In the genomic region with DNA sequence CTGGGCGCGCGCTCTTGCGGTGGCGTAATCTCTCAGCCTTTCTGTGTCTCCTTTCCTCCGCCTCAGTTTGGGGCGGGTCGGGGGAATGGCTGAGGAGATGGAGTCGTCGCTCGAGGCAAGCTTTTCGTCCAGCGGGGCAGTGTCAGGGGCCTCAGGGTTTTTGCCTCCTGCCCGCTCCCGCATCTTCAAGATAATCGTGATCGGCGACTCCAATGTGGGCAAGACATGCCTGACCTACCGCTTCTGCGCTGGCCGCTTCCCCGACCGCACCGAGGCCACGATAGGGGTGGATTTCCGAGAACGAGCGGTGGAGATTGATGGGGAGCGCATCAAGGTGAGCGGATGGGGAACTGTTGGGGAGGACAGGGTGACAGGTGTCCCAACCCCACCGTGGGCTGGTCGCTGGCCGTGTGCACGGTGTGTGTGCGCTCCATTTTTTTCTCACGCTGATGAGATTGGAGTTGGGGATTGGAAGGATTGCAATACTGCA, we compare ENCODE assay signal across 8 cellular contexts. TPM values are rescaled to one million over a fixed set of nuclear protein-coding genes. Genes with fewer than 3 reads are reported as not detected.
DNase-seq lines count a peak whose midpoint lies in the region; ATAC-seq, FAIRE-seq and TF ChIP-seq lines count a peak whose summit lies in the region.

A gene (plus strand): TSS at position 11 of the 490 bp plus-strand sequence. CDS start 75 bp downstream, at position 86.

- intact Hi-C loops in pancreas (cut with DNase I) = no loop called here

- H2AFZ ChIP-seq in ACC112 (ENCODE audit: low read length, unreplicated experiment) = peak within 1 kb of the TSS; percentile 99

- H3K9me3 ChIP-seq in WERI-Rb-1 (ENCODE audit: severe bottlenecking) (peaks cover 2% of the 10 kb centered on the region), pancreas (no peaks in the 10 kb centered on the region)

- H3K4me3 ChIP-seq in ACC112 (ENCODE audit: low read depth, low read length) (peak within 1 kb of the TSS; percentile 99), WERI-Rb-1 (ENCODE audit: low read depth, low read length) (peak within 1 kb of the TSS; percentile 97), foreskin fibroblast (ENCODE audit: low read depth in 1 of 2, low read length in 2 of 2) (peak within 1 kb of the TSS; percentile 98 to 99), pancreas (peak within 1 kb of the TSS; percentile 67 to 88 (median 80))

- 0 to 1% methylated on average over 36 of the region's 36 CpGs for WGBS in pancreas, 2 donors

- no peak for DNase-seq in WERI-Rb-1
- peak in 1 of 2 donors; percentile 88 for DNase-seq in foreskin fibroblast
- peak in 1 of 6 donors; percentile 53 for DNase-seq in pancreas
- no peak for DNase-seq in NCI-H2107 (lab: John Stamatoyannopoulos, UW)
- DNase-seq in GOT3 (lab: John Stamatoyannopoulos, UW) = no peak

- H3K4me1 ChIP-seq in ACC112 (ENCODE audit: control insufficient read depth, insufficient read depth, low read length, unreplicated experiment) (peaks cover 32% of the 10 kb centered on the region), pancreas (peaks cover 5 to 28% (median 26%) of the 10 kb centered on the region in 3 donors)

- H3K27ac ChIP-seq in ACC112 (ENCODE audit: low read depth, low read length) (peak within 1 kb of the TSS; percentile 72), WERI-Rb-1 (peak within 1 kb of the TSS; percentile 96), pancreas (peak within 1 kb of the TSS; percentile 93 to 99 (median 98))

- TF ChIP-seq CTCF in WERI-Rb-1 (IDR thresholded peaks at IDR 0.05; ENCODE audit: low read depth, low read length) (no peak), foreskin fibroblast (IDR thresholded peaks at IDR 0.05; ENCODE audit: low read depth, low read length) (no peak), pancreas (IDR thresholded peaks at IDR 0.05) (no peak)

- ATAC-seq in GM18517 (IDR thresholded peaks at IDR 0.05; ENCODE audit: unreplicated experiment) = peak; percentile 5
- ATAC-seq in HG03108 (IDR thresholded peaks at IDR 0.05; ENCODE audit: unreplicated experiment) = peak; percentile 1
- peak; percentile 4 to 9 (median 7) for ATAC-seq in pancreas

- no peaks in the 10 kb centered on the region for H3K27me3 ChIP-seq in ACC112 (ENCODE audit: insufficient read depth, low read length)
- H3K27me3 ChIP-seq in WERI-Rb-1 (ENCODE audit: insufficient read depth, low read depth, severe bottlenecking) = no peaks in the 10 kb centered on the region
- H3K27me3 ChIP-seq in pancreas = no peaks in the 10 kb centered on the region

- no peak for FAIRE-seq in pancreas (lab: Jason Lieb, UNC)

- H3K36me3 ChIP-seq in ACC112 (ENCODE audit: insufficient read depth, low read length) (peaks cover 7% of the 10 kb centered on the region; the same call in 1 of the 2 replicates), WERI-Rb-1 (no peaks in the 10 kb centered on the region; the same call in 1 of the 2 replicates), pancreas (no peaks in the 10 kb centered on the region)

- H3K79me2 ChIP-seq in ACC112 (ENCODE audit: control insufficient read depth, insufficient read depth, low read length, unreplicated experiment) = peaks cover 56% of the 10 kb centered on the region

RNA-seq across cellular contexts. Expression of the gene that starts here (rescaled TPM):
- 1 to 10 TPM; 4.0 to 7.5 (median 4.7) TPM for total RNA-seq in pancreas
- 1 to 10 TPM; 2.4 to 5.0 TPM for polyA plus RNA-seq in pancreas
